ENCODE assay signal across 8 cellular contexts in the genomic region with DNA sequence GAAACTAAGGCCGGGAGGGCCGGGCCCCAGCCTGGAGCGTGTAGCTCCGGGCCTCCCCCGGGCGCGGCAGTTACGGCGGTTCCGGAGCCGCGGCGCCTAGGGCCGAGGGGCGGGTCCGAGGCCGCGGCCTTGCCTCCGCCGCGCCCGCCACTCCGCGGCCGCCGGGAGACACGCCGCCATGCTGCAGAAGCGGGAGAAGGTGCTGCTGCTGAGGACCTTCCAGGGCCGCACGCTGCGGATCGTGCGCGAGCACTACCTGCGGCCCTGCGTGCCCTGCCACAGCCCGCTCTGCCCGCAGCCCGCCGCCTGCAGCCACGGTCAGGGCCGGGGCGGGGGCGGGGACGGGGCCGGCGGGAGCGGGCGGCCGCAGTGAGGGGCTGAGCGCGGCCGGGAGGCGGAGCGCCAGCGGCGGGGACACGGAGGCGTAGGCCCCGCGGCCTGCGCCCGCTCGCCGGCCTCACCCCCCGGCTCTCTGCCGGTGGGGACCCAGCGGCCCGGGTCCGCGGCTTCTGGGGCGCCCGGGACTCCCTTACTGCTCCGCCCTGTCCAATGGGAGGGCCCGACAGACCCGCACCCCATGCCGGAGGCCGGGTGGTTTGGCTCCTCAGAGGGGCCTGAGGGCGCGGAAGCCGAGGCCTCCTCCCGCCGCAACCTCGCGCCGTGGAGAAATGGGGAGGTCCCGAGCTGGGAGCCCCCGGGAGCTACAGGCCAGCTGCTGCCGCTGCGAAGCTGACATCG. TPM values are rescaled to one million over a fixed set of nuclear protein-coding genes. Genes with fewer than 3 reads are reported as not detected.
DNase-seq lines count a peak whose midpoint lies in the region; ATAC-seq and TF ChIP-seq lines count a peak whose summit lies in the region.

A gene (plus strand): TSS at position 150 of the 738 bp plus-strand sequence. CDS start 29 bp downstream, at position 179.

- H3K4me3 ChIP-seq in OCI-LY7 (ENCODE audit: low read depth, low read length, poor library complexity, severe bottlenecking) (peak within 1 kb of the TSS; percentile 69), esophagus (ENCODE audit: low read depth in 1 of 2, low read length in 2 of 2) (peak within 1 kb of the TSS; percentile 75 to 80)

- H3K9me3 Mint-ChIP-seq in stimulated activated effector memory CD8-positive, alpha-beta T cell treated with anti-CD3 and anti-CD28 coated beads, Interleukin-12 subunit alpha, Interleukin-12 subunit beta, amount 100 ng/mL, for 72 hours, result no peaks in the 10 kb centered on the region

- H3K36me3 Mint-ChIP-seq in stimulated activated effector memory CD8-positive, alpha-beta T cell treated with anti-CD3 and anti-CD28 coated beads, Interleukin-12 subunit alpha, Interleukin-12 subunit beta, amount 100 ng/mL, for 72 hours, result peaks cover 37% of the 10 kb centered on the region

- POLR2A ChIA-PET in OCI-LY7 (lab: Charles Lee), result interaction anchor here (0.6 to 1.4 kb wide), 4 partner anchors 55 to 211 kb away, joined by 3 read pairs; a partner anchor contains a TSS

- no peaks in the 10 kb centered on the region for H3K9me2 ChIP-seq in OCI-LY7 (ENCODE audit: insufficient read depth, low read length)

- H3K4me2 ChIP-seq in OCI-LY7 (ENCODE audit: low read length), result peak within 1 kb of the TSS; percentile 70

- CTCF ChIA-PET in OCI-LY7 (lab: Charles Lee; ENCODE audit: unreplicated experiment), result no interaction called here

- H3K27ac ChIP-seq in OCI-LY7 (ENCODE audit: low read depth, low read length, poor library complexity, severe bottlenecking), result peak within 1 kb of the TSS; percentile 88
- H3K27ac ChIP-seq in esophagus (ENCODE audit: low read depth in 2 of 2, low read length in 1 of 2), result peak within 1 kb of the TSS; percentile 95 to 97

- ATAC-seq in GM18907 (IDR thresholded peaks at IDR 0.05; ENCODE audit: unreplicated experiment) (peak; percentile 58), HG03139 (IDR thresholded peaks at IDR 0.05; ENCODE audit: unreplicated experiment) (peak; percentile 48)
- peak; percentile 86 for ATAC-seq in stimulated activated effector memory CD8-positive, alpha-beta T cell treated with anti-CD3 and anti-CD28 coated beads, Interleukin-12 subunit alpha, Interleukin-12 subunit beta, amount 100 ng/mL, for 72 hours

- H3K36me3 ChIP-seq in OCI-LY7 (ENCODE audit: insufficient read depth, low read length), result peaks cover 28% of the 10 kb centered on the region
- H3K36me3 ChIP-seq in esophagus (ENCODE audit: control insufficient read depth in 2 of 2, insufficient read depth in 2 of 2, low read length in 1 of 2), result no peaks in the 10 kb centered on the region

- H2AFZ ChIP-seq in OCI-LY7 (ENCODE audit: low read length), result peak within 1 kb of the TSS; percentile 93

- peak within 1 kb of the TSS; percentile 77 for H3K4me3 Mint-ChIP-seq in stimulated activated effector memory CD8-positive, alpha-beta T cell treated with anti-CD3 and anti-CD28 coated beads, Interleukin-12 subunit alpha, Interleukin-12 subunit beta, amount 100 ng/mL, for 72 hours

- 0% methylated on average over 64 to 92 of the region's 92 CpGs for WGBS in esophagus, 2 donors

- no peaks in the 10 kb centered on the region for H3K27me3 ChIP-seq in esophagus (ENCODE audit: control insufficient read depth in 1 of 2, insufficient read depth in 2 of 2, low read length in 2 of 2)

- intact Hi-C loops in OCI-LY7 (cut with micrococcal nuclease; ENCODE audit: unreplicated experiment), result loop anchor here (1.0 to 5.0 kb wide), 6 partner anchors 95 to 681 kb away; a partner anchor contains a TSS

- DNase-seq in AG08396 (ENCODE audit: low spot score), result peak; percentile 81
- peak; percentile 87 for DNase-seq in OCI-LY7 (ENCODE audit: low spot score)
- DNase-seq in activated T-cell treated with anti-CD3 and anti-CD28 coated beads for 48 hours (ENCODE audit: low read depth), result peak; percentile 63
- DNase-seq in myocyte (ENCODE audit: low read depth), result peak; percentile 69
- peak; percentile 61 to 89 for DNase-seq in stimulated activated effector memory CD8-positive, alpha-beta T cell treated with anti-CD3 and anti-CD28 coated beads, Interleukin-12 subunit alpha, Interleukin-12 subunit beta, amount 100 ng/mL, for 72 hours (ENCODE audit: low spot score in 2 of 2)

- H3K79me2 ChIP-seq in OCI-LY7 (ENCODE audit: insufficient read depth, low read depth, low read length), result peaks cover 43% of the 10 kb centered on the region

- H3K27ac Mint-ChIP-seq in stimulated activated effector memory CD8-positive, alpha-beta T cell treated with anti-CD3 and anti-CD28 coated beads, Interleukin-12 subunit alpha, Interleukin-12 subunit beta, amount 100 ng/mL, for 72 hours, result peak within 1 kb of the TSS; percentile 96

- no peak for TF ChIP-seq CTCF in OCI-LY7 (conservative IDR thresholded peaks at IDR 0.05; ENCODE audit: low read length)

- BruUV-seq in OCI-LY7 (replicated peaks; lab: Mats Ljungman, UMichigan), result no TSS peak

- H3K4me1 ChIP-seq in OCI-LY7 (ENCODE audit: insufficient read depth, low read length, poor library complexity, severe bottlenecking) (peaks cover 44% of the 10 kb centered on the region), esophagus (ENCODE audit: control insufficient read depth in 2 of 2, insufficient read depth in 2 of 2, low read length in 1 of 2) (peaks cover 0 to 3% of the 10 kb centered on the region in 2 donors)

- H3K4me1 Mint-ChIP-seq in stimulated activated effector memory CD8-positive, alpha-beta T cell treated with anti-CD3 and anti-CD28 coated beads, Interleukin-12 subunit alpha, Interleukin-12 subunit beta, amount 100 ng/mL, for 72 hours, result peaks cover 33% of the 10 kb centered on the region

- H4K20me1 ChIP-seq in OCI-LY7 (ENCODE audit: insufficient read depth, low read length), result no peaks in the 10 kb centered on the region

- H3K9me3 ChIP-seq in OCI-LY7 (ENCODE audit: low read length) (no peaks in the 10 kb centered on the region), esophagus (ENCODE audit: control insufficient read depth in 2 of 2, insufficient read depth in 1 of 2, low read depth in 1 of 2, low read length in 1 of 2) (no peaks in the 10 kb centered on the region)

RNA-seq across cellular contexts. Expression of the gene that starts here (rescaled TPM):
- total RNA-seq in OCI-LY7 (2014; rRNA removed; shearing (Covaris generic)), result 33.9 and 41.2 TPM in 2 replicates
- total RNA-seq in OCI-LY7 (2022), result 57.8 and 67.6 TPM in 2 replicates
- 1 to 10 TPM; 7.1 to 9.4 TPM for polyA plus RNA-seq in esophagus
- total RNA-seq in myocyte, result 27.3 and 28.5 TPM in 2 replicates
- polyA plus RNA-seq in myocyte (2012), result 15.0 TPM

Comparison
In these comparisons a context has a peak if more than half of its experiments do, and no peak if none do; other contexts are left out.
1. Peak in every context shown above with its lines: DNase-seq, ATAC-seq, H3K4me3 ChIP-seq and H3K27ac ChIP-seq.